Comparison of ENCODE assay signal across 36 cellular contexts in genomic region chr4:102105983-102106382, GRCh38.
"Had no signal": no experiment of that assay in that cellular context is flagged by ENCODE, and none has a peak within 500 bp of the region (broad histone marks: within the 10 kb centered on the region; RNA-seq: fewer than 3 reads in every experiment).

No MANE protein-coding gene starts in this region.

- H3K27me3 ChIP-seq: MG63 had no signal

- H3K9me3 ChIP-seq: MG63 had no signal

- H3K4me3 ChIP-seq: MG63 had no signal

- DNase-seq: Kasumi-1, MG63, MM.1S, MV-4-11, NCI-H1048, NCI-H1092, NCI-H1092 treated with DMSO at 0.1 percent for 48 hours, NCI-H1105, NCI-H1105 treated with DMSO at 0.1 percent for 48 hours, NCI-H1417, NCI-H1417 treated with DMSO at 0.1 percent for 48 hours, NCI-H1436, NCI-H1436 treated with DMSO at 0.1 percent for 48 hours, NCI-H146, NCI-H1694, NCI-H1694 treated with DMSO at 0.1 percent for 48 hours, NCI-H187, NCI-H187 treated with DMSO at 0.1 percent for 48 hours, NCI-H1930, NCI-H2029, NCI-H2029 treated with DMSO at 0.1 percent for 48 hours, NCI-H2081, NCI-H2081 treated with DMSO at 0.1 percent for 48 hours, NCI-H2107, NCI-H2171, NCI-H2171 treated with DMSO at 0.1 percent for 48 hours, NCI-H2227 treated with DMSO at 0.1 percent for 48 hours, NCI-H226, NCI-H345, NCI-H446, NCI-H446 treated with DMSO at 0.1 percent for 48 hours, NCI-H510A, NCI-H510A treated with DMSO at 0.1 percent for 48 hours, NCI-H524, NCI-H524 treated with DMSO at 0.1 percent for 48 hours, NCI-H526 had no signal

- H3K36me3 ChIP-seq: MG63 had no signal
